9 cellular contexts compared by ENCODE assay signal in the genomic region with DNA sequence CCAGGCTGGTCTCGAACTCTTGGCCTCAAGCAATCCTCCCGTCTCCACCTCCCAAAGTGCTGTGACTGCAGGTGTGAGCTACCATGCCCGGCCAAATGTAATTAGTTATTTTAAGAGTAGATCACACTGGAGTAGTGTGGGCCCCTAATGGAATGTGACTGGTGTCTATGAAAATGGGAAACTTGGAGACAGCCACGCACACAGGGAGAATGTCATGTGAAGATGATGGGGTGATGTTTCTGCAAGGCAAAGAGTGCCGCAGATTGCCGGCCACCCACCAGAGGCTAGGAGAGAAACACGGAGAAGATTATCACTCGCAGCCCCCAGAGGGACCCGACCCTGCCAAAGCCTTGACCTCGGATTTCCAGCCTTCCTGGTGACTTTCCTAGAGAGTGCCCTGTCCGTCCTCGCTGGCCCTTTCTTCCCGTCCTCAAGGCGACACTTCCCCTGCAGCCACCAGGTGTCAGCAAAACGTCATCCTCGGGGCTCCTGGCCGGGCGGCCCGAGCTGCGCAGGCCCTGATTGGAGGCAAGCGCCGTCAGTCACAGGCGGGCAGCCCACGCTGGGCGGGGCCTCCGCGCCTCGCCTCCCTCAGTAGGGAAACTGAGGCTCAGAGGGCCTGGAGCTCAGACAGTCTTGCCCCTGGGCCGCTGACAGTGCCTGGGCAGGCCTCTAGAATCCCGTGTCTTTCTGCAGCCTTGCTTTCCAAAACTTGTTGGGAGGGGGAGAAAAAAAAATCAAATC. TPM values are rescaled to one million over a fixed set of nuclear protein-coding genes. Genes with fewer than 3 reads are reported as not detected.
DNase-seq lines count a peak whose midpoint lies in the region; TF ChIP-seq lines count a peak whose summit lies in the region.
"Had no signal": no experiment of that assay in that cellular context is flagged by ENCODE, and none has a peak within 500 bp of the region (broad histone marks: within the 10 kb centered on the region; RNA-seq: fewer than 3 reads in every experiment).

No MANE protein-coding gene starts in this region.

- peak; percentile 62 to 79 (median 65) for DNase-seq in NCI-H1417 (lab: John Stamatoyannopoulos, UW)
- DNase-seq in NCI-H1417 treated with DMSO at 0.1 percent for 48 hours (lab: John Stamatoyannopoulos, UW), result no peak
- peak; percentile 42 for DNase-seq in SHP77 treated with DMSO at 0.1 percent for 48 hours (lab: John Stamatoyannopoulos, UW)
- peak; percentile 86 for DNase-seq in activated naive CD4-positive, alpha-beta T cell treated with anti-CD3 and anti-CD28 coated beads for 36 hours
- DNase-seq in glomerular endothelial cell (ENCODE audit: extremely low read depth, low read depth, low spot score), result peak; percentile 20
- DNase-seq in vagina (ENCODE audit: extremely low spot score in 2 of 2), result no peak

- no peak overlapping the region for H3K9ac ChIP-seq in parathyroid adenoma

- H3K4me3 Mint-ChIP-seq in activated naive CD4-positive, alpha-beta T cell treated with anti-CD3 and anti-CD28 coated beads for 36 hours, result no peak overlapping the region

- CTCF ChIA-PET in activated naive CD4-positive, alpha-beta T cell treated with anti-CD3 and anti-CD28 coated beads for 36 hours (lab: Charles Lee), result interaction anchor here (1.5 kb wide), 1 partner anchor 10 kb away, joined by 3 read pairs; no protein-coding TSS in a partner anchor

- H3K4me1 ChIP-seq in parathyroid adenoma (no peaks in the 10 kb centered on the region), vagina (no peaks in the 10 kb centered on the region)

- peak overlapping the region; percentile 28 for H2AFZ ChIP-seq in parathyroid adenoma

- H3K4me3 ChIP-seq in parathyroid adenoma (ENCODE audit: low read depth, low read length) (no peak overlapping the region), vagina (no peak overlapping the region)

- no peak overlapping the region for H3K27ac ChIP-seq in parathyroid adenoma
- H3K27ac ChIP-seq in vagina, result no peak overlapping the region
- H3K27ac ChIP-seq: neutrophil had no signal

- H3K9me3 Mint-ChIP-seq in activated naive CD4-positive, alpha-beta T cell treated with anti-CD3 and anti-CD28 coated beads for 36 hours, result no peaks in the 10 kb centered on the region

- no peaks in the 10 kb centered on the region for H3K27me3 ChIP-seq in parathyroid adenoma (ENCODE audit: control insufficient read depth, insufficient read depth, low read length)
- H3K27me3 ChIP-seq in vagina, result no peaks in the 10 kb centered on the region

- intact Hi-C loops in activated naive CD4-positive, alpha-beta T cell treated with anti-CD3 and anti-CD28 coated beads for 36 hours (cut with micrococcal nuclease), result loop anchor here (5.0 to 10.0 kb wide), 2 partner anchors 99 to 537 kb away; no protein-coding TSS in a partner anchor
- intact Hi-C loops in vagina (cut with DNase I), result no loop called here

- no peaks in the 10 kb centered on the region for H3K79me2 ChIP-seq in parathyroid adenoma

- H3K4me2 ChIP-seq in parathyroid adenoma (ENCODE audit: low read length), result peak overlapping the region; percentile 36

- H3K27me3 Mint-ChIP-seq in activated naive CD4-positive, alpha-beta T cell treated with anti-CD3 and anti-CD28 coated beads for 36 hours (ENCODE audit: low read depth), result peaks cover 40% of the 10 kb centered on the region

- peaks cover 5% of the 10 kb centered on the region for H3K4me1 Mint-ChIP-seq in activated naive CD4-positive, alpha-beta T cell treated with anti-CD3 and anti-CD28 coated beads for 36 hours (ENCODE audit: low read depth)

- H3K9me3 ChIP-seq in parathyroid adenoma (ENCODE audit: control insufficient read depth, low read length), result no peaks in the 10 kb centered on the region
- H3K9me3 ChIP-seq in vagina, result no peaks in the 10 kb centered on the region
- H3K9me3 ChIP-seq: neutrophil had no signal

- H3K27ac Mint-ChIP-seq in activated naive CD4-positive, alpha-beta T cell treated with anti-CD3 and anti-CD28 coated beads for 36 hours, result no peak overlapping the region

- peak; percentile 83 for TF ChIP-seq CTCF in LNCAP (IDR thresholded peaks at IDR 0.05)
- peak; percentile 64 for TF ChIP-seq CTCF in parathyroid adenoma (IDR thresholded peaks at IDR 0.05)
- TF ChIP-seq CTCF in vagina (IDR thresholded peaks at IDR 0.05), result peak in 2 of 3 experiments; percentile 19 to 25

- H3K36me3 Mint-ChIP-seq in activated naive CD4-positive, alpha-beta T cell treated with anti-CD3 and anti-CD28 coated beads for 36 hours (ENCODE audit: low read depth), result no peaks in the 10 kb centered on the region

- H3K36me3 ChIP-seq in parathyroid adenoma (ENCODE audit: control insufficient read depth, insufficient read depth, low read length) (no peaks in the 10 kb centered on the region), vagina (no peaks in the 10 kb centered on the region)
- H3K36me3 ChIP-seq: neutrophil had no signal

- no peak for TF ChIP-seq POLR2A in vagina (IDR thresholded peaks at IDR 0.05)

RNA-seq across cellular contexts. Expression of a gene that starts 16.3 kb away (rescaled TPM):
- total RNA-seq in activated naive CD4-positive, alpha-beta T cell treated with anti-CD3 and anti-CD28 coated beads for 36 hours, result not detected
- total RNA-seq in glomerular endothelial cell (0.24 and 1.1 TPM in 2 replicates), vagina (not detected)

RNA-seq across cellular contexts. Expression of a gene that starts 36.1 kb away (rescaled TPM):
- total RNA-seq in activated naive CD4-positive, alpha-beta T cell treated with anti-CD3 and anti-CD28 coated beads for 36 hours, result not detected
- 0.58 TPM in 1 of 2 replicates, not detected in the other for total RNA-seq in glomerular endothelial cell
- not detected for total RNA-seq in vagina

Comparison
In these comparisons a context has a peak if more than half of its experiments do, and no peak if none do; other contexts are left out.
1. DNase-seq: peak in NCI-H1417 (3 of 3), SHP77 treated with DMSO at 0.1 percent for 48 hours (single experiment), activated naive CD4-positive, alpha-beta T cell treated with anti-CD3 and anti-CD28 coated beads for 36 hours (single experiment) and glomerular endothelial cell (single experiment); none in NCI-H1417 treated with DMSO at 0.1 percent for 48 hours (single experiment) and vagina (0 of 2).
2. CTCF ChIP-seq: peak in every context shown above with its lines; median percentile 83 in LNCAP; 64 in parathyroid adenoma; 22 in vagina.